8 cellular contexts compared by ENCODE assay signal in genomic region chr3:110881069-110881468, GRCh38.
DNase-seq lines count a peak whose midpoint lies in the region; ATAC-seq and TF ChIP-seq lines count a peak whose summit lies in the region.

No MANE protein-coding gene starts in this region.

- intact Hi-C loops in PC-9 (cut with micrococcal nuclease; ENCODE audit: unreplicated experiment): no loop called here

- no peaks in the 10 kb centered on the region for H3K79me2 ChIP-seq in PC-9 (ENCODE audit: low read depth)

- H2AFZ ChIP-seq in PC-9: no peak overlapping the region

- no TSS peak for BruUV-seq in PC-9 (replicated peaks; lab: Mats Ljungman, UMichigan)

- no peak overlapping the region for H3K27ac Mint-ChIP-seq in stimulated activated memory B cell treated with anti-CD40 and anti-IgM and Interleukin-4, amounts not matched to agents 10 μg/mL and 1 μg/mL and 100 μg/mL, for 72 hours

- H3K27me3 Mint-ChIP-seq in stimulated activated memory B cell treated with anti-CD40 and anti-IgM and Interleukin-4, amounts not matched to agents 10 μg/mL and 1 μg/mL and 100 μg/mL, for 72 hours: no peaks in the 10 kb centered on the region

- H3K4me1 ChIP-seq in PC-9 (replicated peaks; ENCODE audit: insufficient read depth): no peaks in the 10 kb centered on the region
- H3K4me1 ChIP-seq in foreskin keratinocyte: no peaks in the 10 kb centered on the region

- H3K9me2 ChIP-seq in PC-9 (ENCODE audit: insufficient read depth): no peaks in the 10 kb centered on the region

- H3K4me2 ChIP-seq in PC-9: no peak overlapping the region

- peak; percentile 95 for ATAC-seq in GM19035 (IDR thresholded peaks at IDR 0.05; ENCODE audit: unreplicated experiment)
- ATAC-seq in HG03354 (IDR thresholded peaks at IDR 0.05; ENCODE audit: poor library complexity, severe bottlenecking, unreplicated experiment): peak; percentile 89
- peak; percentile 89 for ATAC-seq in foreskin keratinocyte
- peak; percentile 36 for ATAC-seq in stimulated activated memory B cell treated with anti-CD40 and anti-IgM and Interleukin-4, amounts not matched to agents 10 μg/mL and 1 μg/mL and 100 μg/mL, for 72 hours
- no peak for ATAC-seq in omental fat pad (ENCODE audit: low FRiP score)

- no peaks in the 10 kb centered on the region for H3F3A ChIP-seq in PC-9 (ENCODE audit: insufficient read depth, low read depth)

- no peaks in the 10 kb centered on the region for H3K9me3 ChIP-seq in PC-9 (ENCODE audit: insufficient read depth, low read depth)

- no peak overlapping the region for H3K4me3 Mint-ChIP-seq in stimulated activated memory B cell treated with anti-CD40 and anti-IgM and Interleukin-4, amounts not matched to agents 10 μg/mL and 1 μg/mL and 100 μg/mL, for 72 hours

- peak; percentile 27 for TF ChIP-seq CTCF in C4-2B (conservative IDR thresholded peaks at IDR 0.05)
- peak; percentile 48 for TF ChIP-seq CTCF in PC-9 (conservative IDR thresholded peaks at IDR 0.05)
- peak; percentile 54 for TF ChIP-seq CTCF in foreskin keratinocyte (conservative IDR thresholded peaks at IDR 0.05)
- TF ChIP-seq CTCF in omental fat pad (IDR thresholded peaks at IDR 0.05): no peak

- H3K4me1 Mint-ChIP-seq in stimulated activated memory B cell treated with anti-CD40 and anti-IgM and Interleukin-4, amounts not matched to agents 10 μg/mL and 1 μg/mL and 100 μg/mL, for 72 hours: no peaks in the 10 kb centered on the region

- no peaks in the 10 kb centered on the region for H3K36me3 ChIP-seq in PC-9 (ENCODE audit: low read depth)

- H3K27ac ChIP-seq in C4-2B: no peak overlapping the region
- no peak overlapping the region for H3K27ac ChIP-seq in PC-9
- no peak overlapping the region for H3K27ac ChIP-seq in foreskin keratinocyte

- POLR2A ChIA-PET in PC-9 (lab: Charles Lee; ENCODE audit: unreplicated experiment): interaction anchor here (0.5 kb wide), 1 partner anchor 704 kb away, joined by 3 read pairs; no protein-coding TSS in a partner anchor

- H3K27me3 ChIP-seq in PC-9 (ENCODE audit: insufficient read depth, low read depth) (no peaks in the 10 kb centered on the region), foreskin keratinocyte (no peaks in the 10 kb centered on the region)

- H4K20me1 ChIP-seq in PC-9 (ENCODE audit: insufficient read depth): no peaks in the 10 kb centered on the region

- no peak overlapping the region for H3K4me3 ChIP-seq in PC-9

- H3K36me3 Mint-ChIP-seq in stimulated activated memory B cell treated with anti-CD40 and anti-IgM and Interleukin-4, amounts not matched to agents 10 μg/mL and 1 μg/mL and 100 μg/mL, for 72 hours: no peaks in the 10 kb centered on the region

- H3K9me3 Mint-ChIP-seq in stimulated activated memory B cell treated with anti-CD40 and anti-IgM and Interleukin-4, amounts not matched to agents 10 μg/mL and 1 μg/mL and 100 μg/mL, for 72 hours: no peaks in the 10 kb centered on the region

- DNase-seq in PC-9: peak in 1 of 2 experiments; percentile 3
- peak; percentile 67 to 84 for DNase-seq in foreskin keratinocyte
- no peak for DNase-seq in omental fat pad (ENCODE audit: low spot score)
- DNase-seq in stimulated activated CD8-positive, alpha-beta memory T cell treated with anti-CD3 and anti-CD28 coated beads, Interleukin-4, amount 100 ng/mL, for 48 hours: no peak

- CTCF ChIA-PET in PC-9 (lab: Charles Lee): no interaction called here

Comparison
In these comparisons a context has a peak if more than half of its experiments do, and no peak if none do; other contexts are left out.
1. CTCF ChIP-seq: peak in C4-2B (single experiment), PC-9 (single experiment) and foreskin keratinocyte (single experiment); none in omental fat pad (0 of 3).
2. DNase-seq: peak in foreskin keratinocyte (2 of 2); none in omental fat pad (single experiment) and stimulated activated CD8-positive, alpha-beta memory T cell treated with anti-CD3 and anti-CD28 coated beads, Interleukin-4, amount 100 ng/mL, for 48 hours (single experiment).